18 cellular contexts compared by ENCODE assay signal in genomic region chr1:154661110-154661509, GRCh38. TPM values are rescaled to one million over a fixed set of nuclear protein-coding genes. Genes with fewer than 3 reads are reported as not detected.
DNase-seq lines count a peak whose midpoint lies in the region; ATAC-seq and TF ChIP-seq lines count a peak whose summit lies in the region.
"Had no signal": no experiment of that assay in that cellular context is flagged by ENCODE, and none has a peak within 500 bp of the region (broad histone marks: within the 10 kb centered on the region; RNA-seq: fewer than 3 reads in every experiment).

No MANE protein-coding gene starts in this region.

- H3K4me3 ChIP-seq in HCT116 (replicated peaks in 1 of 2; ENCODE audit: low read depth in 1 of 2, low read length in 2 of 2) (no peak overlapping the region), OCI-LY7 (ENCODE audit: low read depth, low read length, poor library complexity, severe bottlenecking) (no peak overlapping the region)
- H3K4me3 ChIP-seq: K562 had no signal

- RAD21 ChIA-PET in HCT116 (lab: Charles Lee; ENCODE audit: low non-redundant PET in 1 of 2, low total read pairs in 2 of 2, uncharacterized antibody in 2 of 2, unreplicated experiment in 2 of 2): no interaction called here

- TF ChIP-seq CTCF in HCT116 (IDR thresholded peaks at IDR 0.05 in 2 of 3, conservative IDR thresholded peaks at IDR 0.05 in 1 of 3; ENCODE audit: borderline replicate concordance in 1 of 3, insufficient read depth in 1 of 3, low read depth in 2 of 3, low read length in 2 of 3) (no peak), OCI-LY7 (conservative IDR thresholded peaks at IDR 0.05; ENCODE audit: low read length) (no peak), foreskin keratinocyte (conservative IDR thresholded peaks at IDR 0.05) (no peak)

- H3K36me3 ChIP-seq in HCT116 (ENCODE audit: control insufficient read depth in 1 of 2, insufficient read depth in 2 of 2, low read length in 2 of 2) (no peaks in the 10 kb centered on the region), OCI-LY7 (ENCODE audit: insufficient read depth, low read length) (no peaks in the 10 kb centered on the region)

- no peak overlapping the region for H3K9ac ChIP-seq in HCT116 (ENCODE audit: low read length)

- H3K9me3 ChIP-seq in HCT116 (ENCODE audit: control insufficient read depth in 1 of 2, insufficient read depth in 1 of 2, low read depth in 1 of 2, low read length in 2 of 2): no peaks in the 10 kb centered on the region
- H3K9me3 ChIP-seq in OCI-LY7 (ENCODE audit: low read length): no peaks in the 10 kb centered on the region

- H3K27me3 ChIP-seq in HCT116 (ENCODE audit: insufficient read depth, low read length) (no peaks in the 10 kb centered on the region; the same call in 1 of the 2 replicates), foreskin keratinocyte (peaks cover 44% of the 10 kb centered on the region)

- intact Hi-C loops in HCT116 (cut with micrococcal nuclease) (loop anchor here (10.0 kb wide), 1 partner anchor 96 kb away; the partner anchor contains the start of gene CHRNB2), OCI-LY7 (cut with micrococcal nuclease; ENCODE audit: unreplicated experiment) (no loop called here), left cardiac atrium (cut with DNase I) (no loop called here)

- H3K27ac ChIP-seq in HCT116 (ENCODE audit: low read depth, low read length): no peak overlapping the region
- H3K27ac ChIP-seq in OCI-LY7 (ENCODE audit: low read depth, low read length, poor library complexity, severe bottlenecking): no peak overlapping the region
- H3K27ac ChIP-seq in foreskin keratinocyte: no peak overlapping the region
- H3K27ac ChIP-seq: C4-2B had no signal

- no peaks in the 10 kb centered on the region for H4K20me1 ChIP-seq in HCT116 (ENCODE audit: insufficient read depth)
- H4K20me1 ChIP-seq in OCI-LY7 (ENCODE audit: insufficient read depth, low read length): no peaks in the 10 kb centered on the region

- CTCF ChIA-PET in HCT116 (lab: Charles Lee) (interaction anchor here (1.2 kb wide), 1 partner anchor 182 kb away, joined by 3 read pairs; no protein-coding TSS in a partner anchor), OCI-LY7 (lab: Charles Lee; ENCODE audit: unreplicated experiment) (no interaction called here)

- no peaks in the 10 kb centered on the region for H3K4me1 ChIP-seq in HCT116 (ENCODE audit: control insufficient read depth in 1 of 2, insufficient read depth in 2 of 2, low read length in 2 of 2)
- no peaks in the 10 kb centered on the region for H3K4me1 ChIP-seq in OCI-LY7 (ENCODE audit: insufficient read depth, low read length, poor library complexity, severe bottlenecking)
- H3K4me1 ChIP-seq in foreskin keratinocyte: no peaks in the 10 kb centered on the region

- POLR2A ChIA-PET in HCT116 (lab: Charles Lee) (no interaction called here), OCI-LY7 (lab: Charles Lee) (no interaction called here)

- H3K4me2 ChIP-seq in HCT116 (ENCODE audit: low read length) (no peak overlapping the region), OCI-LY7 (ENCODE audit: low read length) (no peak overlapping the region)

- no peaks in the 10 kb centered on the region for H3K79me2 ChIP-seq in HCT116 (ENCODE audit: insufficient read depth, low read length)
- H3K79me2 ChIP-seq in OCI-LY7 (ENCODE audit: insufficient read depth, low read depth, low read length): no peaks in the 10 kb centered on the region

- ATAC-seq in HCT116 (peak; percentile 55; the same call in 1 of the 2 replicates), foreskin keratinocyte (no peak), HG03025 (IDR thresholded peaks at IDR 0.05; ENCODE audit: low FRiP score, unreplicated experiment) (no peak), left cardiac atrium (no peak)
- ATAC-seq: K562 had no signal

- BruUV-seq in HCT116 (replicated peaks; lab: Mats Ljungman, UMichigan): no TSS peak
- BruUV-seq in OCI-LY7 (replicated peaks; lab: Mats Ljungman, UMichigan): no TSS peak

- TF ChIP-seq RAD21 in HCT116 (IDR thresholded peaks at IDR 0.05; ENCODE audit: low read depth): no peak

- DNase-seq in HCT116 (ENCODE audit: low read depth, low spot score): no peak
- peak; percentile 11 for DNase-seq in OCI-LY7 (ENCODE audit: low spot score)
- peak; percentile 2 to 12 for DNase-seq in foreskin keratinocyte
- no peak for DNase-seq in amniotic stem cell (lab: John Stamatoyannopoulos, UW)
- DNase-seq in AG08396 (ENCODE audit: low spot score): no peak
- DNase-seq in left cardiac atrium: no peak
- DNase-seq: ACHN; AML-193; DMS79; NCI-H187 treated with DMSO at 0.1 percent for 48 hours; NCI-H2171 treated with DMSO at 0.1 percent for 48 hours; NCI-H446; NK-92 treated with Interleukin-12 subunit alpha and Interleukin-12 subunit beta, amount 100 ng/mL, for 24 hours; OCI-M1; T-helper 1 cell had no signal

- H2AFZ ChIP-seq in HCT116 (ENCODE audit: low read depth, low read length, poor library complexity, severe bottlenecking) (no peak overlapping the region), OCI-LY7 (ENCODE audit: low read length) (no peak overlapping the region)

- H3K9me2 ChIP-seq in HCT116 (ENCODE audit: insufficient read depth) (no peaks in the 10 kb centered on the region), OCI-LY7 (ENCODE audit: insufficient read depth, low read length) (no peaks in the 10 kb centered on the region)

- TF ChIP-seq POLR2A in HCT116 (IDR thresholded peaks at IDR 0.05; ENCODE audit: borderline replicate concordance, extremely low read depth, insufficient read depth, insufficient read length): no peak

TF ChIP-seq in HCT116, 20 proteins besides CTCF, POLR2A, EP300 and RAD21:
- no peak for TF ChIP-seq CBX3 (IDR thresholded peaks at IDR 0.05; ENCODE audit: low read depth)
- no peak for TF ChIP-seq EZH2phosphoT487 (IDR thresholded peaks at IDR 0.05; ENCODE audit: borderline replicate concordance)
- no peak for TF ChIP-seq POLR2AphosphoS5 (IDR thresholded peaks at IDR 0.05; ENCODE audit: low read depth, low read length)

RNA-seq across cellular contexts. Expression of gene ADAR, which starts 53.1 kb away (rescaled TPM):
- total RNA-seq in HCT116 (2021; ENCODE audit: unreplicated experiment) (169 TPM), OCI-LY7 (2022) (136 and 139 TPM in 2 replicates), foreskin keratinocyte (154 and 166 TPM in 2 replicates), left cardiac atrium (10 to 100 TPM; 70.1 to 80.1 TPM)
- polyA plus RNA-seq in HCT116 (2012): 74.5 and 89.8 TPM in 2 replicates
- total RNA-seq in OCI-LY7 (2014; rRNA removed; shearing (Covaris generic)): 87.8 and 90.2 TPM in 2 replicates
- polyA plus RNA-seq in foreskin keratinocyte: 46.0 and 49.4 TPM in 2 replicates

Comparison
In these comparisons a context has a peak if more than half of its experiments do, and no peak if none do; other contexts are left out.
1. DNase-seq: peak in OCI-LY7 (single experiment) and foreskin keratinocyte (2 of 2); none in HCT116 (single experiment), amniotic stem cell (single experiment), AG08396 (single experiment) and left cardiac atrium (single experiment).